Comparison of ENCODE assay signal across 16 cellular contexts in genomic region chr7:150556521-150557138, GRCh38. TPM values are rescaled to one million over a fixed set of nuclear protein-coding genes. Genes with fewer than 3 reads are reported as not detected.
DNase-seq lines count a peak whose midpoint lies in the region; ATAC-seq, FAIRE-seq and TF ChIP-seq lines count a peak whose summit lies in the region.
"Had no signal": no experiment of that assay in that cellular context is flagged by ENCODE, and none has a peak within 500 bp of the region (broad histone marks: within the 10 kb centered on the region; RNA-seq: fewer than 3 reads in every experiment).

No MANE protein-coding gene starts in this region.

- no peaks in the 10 kb centered on the region for H3K9me2 ChIP-seq in PC-9 (ENCODE audit: insufficient read depth)

- H3K4me1 Mint-ChIP-seq in activated T-helper 2 cell treated with anti-CD3 and anti-CD28 coated beads, Interferon-gamma antibody, Interleukin-2, Interleukin-4, amounts not matched to agents 10 μg/mL and 5 μg/mL and 100 μg/mL, durations not matched to agents 14 hours and 24 hours and 36 hours (ENCODE audit: low read depth), result peaks cover 23% of the 10 kb centered on the region
- H3K4me1 Mint-ChIP-seq: activated B cell treated with CpG ODN at 0.5 μM for 24 hours had no signal

- no peaks in the 10 kb centered on the region for H3F3A ChIP-seq in PC-9 (ENCODE audit: insufficient read depth, low read depth)

- 22% methylated on average over 4 of the region's 4 CpGs for WGBS in right lobe of liver (ENCODE audit: insufficient coverage, low coverage, low lambda C conversion rate, missing lambda C conversion rate)

- BruUV-seq in PC-9 (replicated peaks; lab: Mats Ljungman, UMichigan), result no TSS peak

- peak; percentile 50 for DNase-seq in CD1c-positive myeloid dendritic cell (ENCODE audit: extremely low spot score)
- DNase-seq in GM12865 (ENCODE audit: low read depth), result peak; percentile 65
- peak; percentile 43 for DNase-seq in activated T-helper 2 cell treated with anti-CD3 and anti-CD28 coated beads, Interferon-gamma antibody, Interleukin-2, Interleukin-4, amounts not matched to agents 10 μg/mL and 5 μg/mL and 100 μg/mL, durations not matched to agents 14 hours and 24 hours and 36 hours (ENCODE audit: low spot score)
- DNase-seq in right lobe of liver, result no peak
- DNase-seq in PC-9, result no peak
- no peak for DNase-seq in NCI-H524 (lab: John Stamatoyannopoulos, UW)
- DNase-seq in kidney, result no peak
- DNase-seq: activated B cell treated with CpG ODN at 0.5 μM for 24 hours; stimulated activated CD8-positive, alpha-beta memory T cell treated with anti-CD3 and anti-CD28 coated beads, Interleukin-4, amount 100 ng/mL, for 48 hours had no signal

- CTCF ChIA-PET in PC-9 (lab: Charles Lee), result no interaction called here

- intact Hi-C loops in activated T-helper 2 cell treated with anti-CD3 and anti-CD28 coated beads, Interferon-gamma antibody, Interleukin-2, Interleukin-4, amounts not matched to agents 10 μg/mL and 5 μg/mL and 100 μg/mL, durations not matched to agents 14 hours and 24 hours and 36 hours (cut with micrococcal nuclease), result no loop called here
- intact Hi-C loops in right lobe of liver (cut with DNase I), result no loop called here
- intact Hi-C loops in PC-9 (cut with micrococcal nuclease; ENCODE audit: unreplicated experiment), result no loop called here
- intact Hi-C loops in kidney (cut with DNase I), result no loop called here

- no peaks in the 10 kb centered on the region for H3K36me3 ChIP-seq in right lobe of liver
- H3K36me3 ChIP-seq in PC-9 (ENCODE audit: low read depth), result no peaks in the 10 kb centered on the region
- no peaks in the 10 kb centered on the region for H3K36me3 ChIP-seq in kidney (ENCODE audit: control insufficient read depth in 1 of 2, insufficient read depth in 2 of 2, low read length in 2 of 2)
- H3K36me3 ChIP-seq: prostate gland, SJSA1 had no signal

- H3K4me3 ChIP-seq in GM12865 (ENCODE audit: low read depth, low read length) (no peak overlapping the region), right lobe of liver (no peak overlapping the region), PC-9 (no peak overlapping the region), kidney (ENCODE audit: low read length in 2 of 2) (no peak overlapping the region)
- H3K4me3 ChIP-seq: prostate gland, SJSA1 had no signal

- H3K9me3 Mint-ChIP-seq in activated T-helper 2 cell treated with anti-CD3 and anti-CD28 coated beads, Interferon-gamma antibody, Interleukin-2, Interleukin-4, amounts not matched to agents 10 μg/mL and 5 μg/mL and 100 μg/mL, durations not matched to agents 14 hours and 24 hours and 36 hours, result peaks cover 78% of the 10 kb centered on the region

- no peak overlapping the region for H2AFZ ChIP-seq in PC-9

- no peak for TF ChIP-seq POLR2A in right lobe of liver (IDR thresholded peaks at IDR 0.05)

- TF ChIP-seq CTCF in GM12865 (IDR thresholded peaks at IDR 0.05; ENCODE audit: insufficient read depth, low read depth, low read length, missing control alignments), result no peak
- no peak for TF ChIP-seq CTCF in right lobe of liver (IDR thresholded peaks at IDR 0.05)
- no peak for TF ChIP-seq CTCF in PC-9 (conservative IDR thresholded peaks at IDR 0.05)
- TF ChIP-seq CTCF in kidney (IDR thresholded peaks at IDR 0.05; ENCODE audit: borderline replicate concordance, extremely low read depth, insufficient read depth), result no peak

- H3K4me3 Mint-ChIP-seq in activated T-helper 2 cell treated with anti-CD3 and anti-CD28 coated beads, Interferon-gamma antibody, Interleukin-2, Interleukin-4, amounts not matched to agents 10 μg/mL and 5 μg/mL and 100 μg/mL, durations not matched to agents 14 hours and 24 hours and 36 hours (ENCODE audit: low read depth), result peak overlapping the region; percentile 27
- H3K4me3 Mint-ChIP-seq: activated B cell treated with CpG ODN at 0.5 μM for 24 hours had no signal

- H3K27ac Mint-ChIP-seq in activated T-helper 2 cell treated with anti-CD3 and anti-CD28 coated beads, Interferon-gamma antibody, Interleukin-2, Interleukin-4, amounts not matched to agents 10 μg/mL and 5 μg/mL and 100 μg/mL, durations not matched to agents 14 hours and 24 hours and 36 hours, result peak overlapping the region; percentile 84
- H3K27ac Mint-ChIP-seq: activated B cell treated with CpG ODN at 0.5 μM for 24 hours had no signal

- H3K4me1 ChIP-seq in right lobe of liver (no peaks in the 10 kb centered on the region), PC-9 (replicated peaks; ENCODE audit: insufficient read depth) (no peaks in the 10 kb centered on the region), kidney (ENCODE audit: control insufficient read depth in 1 of 2, insufficient read depth in 1 of 2, low read depth in 1 of 2, low read length in 2 of 2) (no peaks in the 10 kb centered on the region)
- H3K4me1 ChIP-seq: prostate gland, SJSA1 had no signal

- H3K4me2 ChIP-seq in PC-9, result no peak overlapping the region

- no peaks in the 10 kb centered on the region for H3K79me2 ChIP-seq in PC-9 (ENCODE audit: low read depth)

- H3K9ac ChIP-seq in kidney (ENCODE audit: low read length in 2 of 2), result no peak overlapping the region

- POLR2A ChIA-PET in PC-9 (lab: Charles Lee; ENCODE audit: unreplicated experiment), result no interaction called here

- H4K20me1 ChIP-seq in PC-9 (ENCODE audit: insufficient read depth), result no peaks in the 10 kb centered on the region

- no peaks in the 10 kb centered on the region for H3K9me3 ChIP-seq in right lobe of liver
- H3K9me3 ChIP-seq in PC-9 (ENCODE audit: insufficient read depth, low read depth), result no peaks in the 10 kb centered on the region
- H3K9me3 ChIP-seq in kidney (ENCODE audit: control insufficient read depth in 1 of 2, low read length in 2 of 2), result peaks cover 0 to 2% of the 10 kb centered on the region in 2 donors
- H3K9me3 ChIP-seq: prostate gland, SJSA1 had no signal

- peaks cover 70% of the 10 kb centered on the region for H3K36me3 Mint-ChIP-seq in activated T-helper 2 cell treated with anti-CD3 and anti-CD28 coated beads, Interferon-gamma antibody, Interleukin-2, Interleukin-4, amounts not matched to agents 10 μg/mL and 5 μg/mL and 100 μg/mL, durations not matched to agents 14 hours and 24 hours and 36 hours (ENCODE audit: low read depth)

- H3K27ac ChIP-seq in right lobe of liver, result no peak overlapping the region
- no peak overlapping the region for H3K27ac ChIP-seq in PC-9
- H3K27ac ChIP-seq in kidney (ENCODE audit: low read depth in 2 of 2, low read length in 2 of 2), result no peak overlapping the region
- H3K27ac ChIP-seq: HL-60, prostate gland, SJSA1 had no signal

- no peaks in the 10 kb centered on the region for H3K27me3 Mint-ChIP-seq in activated T-helper 2 cell treated with anti-CD3 and anti-CD28 coated beads, Interferon-gamma antibody, Interleukin-2, Interleukin-4, amounts not matched to agents 10 μg/mL and 5 μg/mL and 100 μg/mL, durations not matched to agents 14 hours and 24 hours and 36 hours (ENCODE audit: low read depth)

- FAIRE-seq in kidney (lab: Jason Lieb, UNC), result no peak
- FAIRE-seq: H1 had no signal

- ATAC-seq in right lobe of liver, result peak; percentile 53 to 80 (median 70)
- ATAC-seq in HG02678 (IDR thresholded peaks at IDR 0.05; ENCODE audit: unreplicated experiment), result no peak

- no peaks in the 10 kb centered on the region for H3K27me3 ChIP-seq in right lobe of liver
- 0 out of 2 replicates have a peak, but pooled peaks cover 2% of the 10 kb centered on the region for H3K27me3 ChIP-seq in PC-9 (ENCODE audit: insufficient read depth, low read depth)
- H3K27me3 ChIP-seq: SJSA1 had no signal

RNA-seq across cellular contexts. Expression of gene GIMAP4, which starts 10.6 kb away (rescaled TPM):
- 36.7 and 39.1 TPM in 2 replicates for total RNA-seq in activated T-helper 2 cell treated with anti-CD3 and anti-CD28 coated beads, Interferon-gamma antibody, Interleukin-2, Interleukin-4, amounts not matched to agents 10 μg/mL and 5 μg/mL and 100 μg/mL, durations not matched to agents 14 hours and 24 hours and 36 hours
- total RNA-seq in right lobe of liver (10 to 100 TPM in 5 of 6 experiments, 1 to 10 TPM in 1; 7.2 to 19.4 (median 12.3) TPM), PC-9 (2021) (not detected in 2 replicates), kidney (61.4 TPM)
- 28.9 TPM for polyA plus RNA-seq in kidney (ENCODE audit: insufficient read depth, low read depth, low replicate concordance)
- total RNA-seq: fibroblast of lung, M059J, SJSA1 had no signal
- polyA plus RNA-seq: fibroblast of lung had no signal

RNA-seq across cellular contexts. Expression of gene GIMAP7, which starts 42.0 kb away (rescaled TPM):
- total RNA-seq in activated T-helper 2 cell treated with anti-CD3 and anti-CD28 coated beads, Interferon-gamma antibody, Interleukin-2, Interleukin-4, amounts not matched to agents 10 μg/mL and 5 μg/mL and 100 μg/mL, durations not matched to agents 14 hours and 24 hours and 36 hours, result 22.6 and 24.1 TPM in 2 replicates
- total RNA-seq in right lobe of liver (1 to 10 TPM; 2.6 to 9.1 (median 6.0) TPM), PC-9 (2021) (not detected in 2 replicates), kidney (43.6 TPM)
- polyA plus RNA-seq in kidney (ENCODE audit: insufficient read depth, low read depth, low replicate concordance), result 36.0 TPM
- total RNA-seq: activated B cell treated with CpG ODN at 0.5 μM for 24 hours, fibroblast of lung, H1, M059J, SJSA1 had no signal
- polyA plus RNA-seq: fibroblast of lung, H1 had no signal

Comparison
In these comparisons a context has a peak if more than half of its experiments do, and no peak if none do; other contexts are left out.
1. DNase-seq: peak in CD1c-positive myeloid dendritic cell (single experiment), GM12865 (single experiment) and activated T-helper 2 cell treated with anti-CD3 and anti-CD28 coated beads, Interferon-gamma antibody, Interleukin-2, Interleukin-4, amounts not matched to agents 10 μg/mL and 5 μg/mL and 100 μg/mL, durations not matched to agents 14 hours and 24 hours and 36 hours (single experiment); none in right lobe of liver (0 of 3), PC-9 (0 of 2), NCI-H524 (0 of 2) and kidney (single experiment).